29 cellular contexts compared by ENCODE assay signal in genomic region chr15:75355369-75355768, GRCh38.
"Had no signal": no experiment of that assay in that cellular context is flagged by ENCODE, and none has a peak within 500 bp of the region (broad histone marks: within the 10 kb centered on the region; RNA-seq: fewer than 3 reads in every experiment).

No MANE protein-coding gene starts in this region.

- ATAC-seq: activated CD4-positive, CD25-positive, alpha-beta regulatory T cell treated with anti-CD3 and anti-CD28 coated beads, Interleukin-2, amount 50 U/mL, for 24 hours; activated CD8-positive, alpha-beta T cell treated with anti-CD3 and anti-CD28 coated beads for 36 hours; activated naive CD4-positive, alpha-beta T cell treated with anti-CD3 and anti-CD28 coated beads, Interleukin-2, amount 50 U/mL, for 72 hours; activated T-cell treated with anti-CD3 and anti-CD28 coated beads, Interleukin-2, amount 50 U/mL, for 72 hours; esophagus mucosa; T-helper 17 cell had no signal

- H3K9me3 ChIP-seq: ascending aorta, breast epithelium, colonic mucosa had no signal

- H3K27me3 Mint-ChIP-seq: activated B cell treated with CpG ODN at 0.5 μM for 24 hours; activated CD8-positive, alpha-beta T cell treated with anti-CD3 and anti-CD28 coated beads for 36 hours; activated naive CD8-positive, alpha-beta T cell treated with anti-CD3 and anti-CD28 coated beads, Interleukin-2, amount 10 ng/mL, durations not matched to agents 7 days and 5 days; brain; T-helper 17 cell had no signal

- DNase-seq: activated B cell treated with CpG ODN at 0.5 μM for 24 hours; activated CD4-positive, alpha-beta T cell treated with anti-CD3 and anti-CD28 coated beads for 48 hours; activated CD4-positive, alpha-beta T cell treated with anti-CD3 and anti-CD28 coated beads, Interleukin-2, amount 50 U/mL, for 1 hour; activated CD4-positive, alpha-beta T cell treated with anti-CD3 and anti-CD28 coated beads, Interleukin-2, amount 50 U/mL, for 48 hours; activated CD8-positive, alpha-beta memory T cell treated with anti-CD3 and anti-CD28 coated beads for 24 hours; activated CD8-positive, alpha-beta T cell treated with anti-CD3 and anti-CD28 coated beads for 36 hours; activated gamma-delta T cell treated with Interleukin-2 at 50 U/mL for 16 hours; activated naive CD4-positive, alpha-beta T cell treated with Interleukin-2 at 50 U/mL for 16 hours; activated naive CD8-positive, alpha-beta T cell treated with anti-CD3 and anti-CD28 coated beads, Interleukin-2, amount 10 ng/mL, durations not matched to agents 7 days and 5 days; activated T-cell treated with anti-CD3 and anti-CD28 coated beads, Interleukin-2, amount 50 U/mL, for 1 hour; activated T-cell treated with anti-CD3 and anti-CD28 coated beads, Interleukin-2, amount 50 U/mL, for 72 hours; central memory CD4-positive, alpha-beta T cell; cerebellar nuclear complex; colonic mucosa; effector memory CD4-positive, alpha-beta T cell; endodermal cell; foreskin fibroblast; T-helper 1 cell; T-helper 17 cell; T1000; WERI-Rb-1 had no signal

- H3K4me1 ChIP-seq: ascending aorta, breast epithelium, colonic mucosa had no signal

- H3K27ac Mint-ChIP-seq: activated B cell treated with CpG ODN at 0.5 μM for 24 hours; activated CD8-positive, alpha-beta T cell treated with anti-CD3 and anti-CD28 coated beads for 36 hours; activated T-cell treated with anti-CD3 and anti-CD28 coated beads, Interleukin-2, amount 50 U/mL, for 72 hours; endodermal cell; T-helper 17 cell had no signal

- H3K27me3 ChIP-seq: ascending aorta, breast epithelium, cardiac muscle cell, colonic mucosa had no signal

- H3K4me3 ChIP-seq: ascending aorta, breast epithelium, cardiac muscle cell, colonic mucosa had no signal

- H3K9me3 Mint-ChIP-seq: activated B cell treated with CpG ODN at 0.5 μM for 24 hours; activated naive CD4-positive, alpha-beta T cell treated with anti-CD3 and anti-CD28 coated beads, Interleukin-2, amount 50 U/mL, for 72 hours; activated T-cell treated with anti-CD3 and anti-CD28 coated beads, Interleukin-2, amount 50 U/mL, for 72 hours; brain; endodermal cell had no signal

- H3K4me1 Mint-ChIP-seq: brain, endodermal cell had no signal

- H3K27ac ChIP-seq: ascending aorta, breast epithelium, cardiac muscle cell, colonic mucosa, WERI-Rb-1 had no signal

- H3K36me3 ChIP-seq: colonic mucosa had no signal

- H3K4me3 Mint-ChIP-seq: activated B cell treated with CpG ODN at 0.5 μM for 24 hours; activated CD8-positive, alpha-beta T cell treated with anti-CD3 and anti-CD28 coated beads for 36 hours; activated naive CD8-positive, alpha-beta T cell treated with anti-CD3 and anti-CD28 coated beads, Interleukin-2, amount 10 ng/mL, durations not matched to agents 7 days and 5 days; activated T-cell treated with anti-CD3 and anti-CD28 coated beads, Interleukin-2, amount 50 U/mL, for 72 hours; brain; endodermal cell; T-helper 17 cell; T-helper 2 cell treated with Interferon-gamma antibody and Interleukin-4, amounts not matched to agents 5 μg/mL and 100 μg/mL, for 36 hours had no signal
